1 cellular context compared by ENCODE assay signal in the genomic region with DNA sequence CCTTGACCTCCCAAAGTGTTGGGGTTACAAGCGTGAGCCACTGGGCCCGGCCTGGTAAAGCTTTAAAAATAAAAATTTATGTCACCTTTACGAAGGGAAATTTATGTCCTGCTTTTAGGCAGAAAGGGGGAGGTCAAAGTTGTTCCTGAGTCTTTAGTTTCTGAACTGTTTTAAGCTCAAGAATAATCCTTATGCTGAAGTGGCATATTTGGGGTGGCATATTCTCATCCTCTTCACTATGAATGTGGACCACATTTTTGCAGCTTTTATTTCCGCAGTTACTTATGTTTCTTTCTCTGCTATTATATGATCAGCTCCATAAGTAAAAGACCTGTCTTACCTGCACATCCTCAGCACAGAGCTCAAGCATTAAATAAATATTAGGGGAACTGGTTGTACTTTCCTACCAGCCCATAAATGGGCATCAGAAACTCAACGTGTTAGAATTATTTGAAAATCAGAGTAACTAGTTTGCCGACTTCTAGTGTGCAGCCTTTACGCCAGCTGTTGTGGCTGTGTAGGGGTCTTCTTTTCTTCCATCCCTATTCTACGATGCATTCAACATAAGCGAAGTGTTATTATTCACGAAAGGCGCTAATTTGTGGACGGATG.
TF ChIP-seq lines count a peak whose summit lies in the region.

No MANE protein-coding gene starts in this region.

TF ChIP-seq in HepG2, 621 proteins besides CTCF, POLR2A, EP300 and RAD21 (continued from another document):
- TF ChIP-seq, protein P1, sequence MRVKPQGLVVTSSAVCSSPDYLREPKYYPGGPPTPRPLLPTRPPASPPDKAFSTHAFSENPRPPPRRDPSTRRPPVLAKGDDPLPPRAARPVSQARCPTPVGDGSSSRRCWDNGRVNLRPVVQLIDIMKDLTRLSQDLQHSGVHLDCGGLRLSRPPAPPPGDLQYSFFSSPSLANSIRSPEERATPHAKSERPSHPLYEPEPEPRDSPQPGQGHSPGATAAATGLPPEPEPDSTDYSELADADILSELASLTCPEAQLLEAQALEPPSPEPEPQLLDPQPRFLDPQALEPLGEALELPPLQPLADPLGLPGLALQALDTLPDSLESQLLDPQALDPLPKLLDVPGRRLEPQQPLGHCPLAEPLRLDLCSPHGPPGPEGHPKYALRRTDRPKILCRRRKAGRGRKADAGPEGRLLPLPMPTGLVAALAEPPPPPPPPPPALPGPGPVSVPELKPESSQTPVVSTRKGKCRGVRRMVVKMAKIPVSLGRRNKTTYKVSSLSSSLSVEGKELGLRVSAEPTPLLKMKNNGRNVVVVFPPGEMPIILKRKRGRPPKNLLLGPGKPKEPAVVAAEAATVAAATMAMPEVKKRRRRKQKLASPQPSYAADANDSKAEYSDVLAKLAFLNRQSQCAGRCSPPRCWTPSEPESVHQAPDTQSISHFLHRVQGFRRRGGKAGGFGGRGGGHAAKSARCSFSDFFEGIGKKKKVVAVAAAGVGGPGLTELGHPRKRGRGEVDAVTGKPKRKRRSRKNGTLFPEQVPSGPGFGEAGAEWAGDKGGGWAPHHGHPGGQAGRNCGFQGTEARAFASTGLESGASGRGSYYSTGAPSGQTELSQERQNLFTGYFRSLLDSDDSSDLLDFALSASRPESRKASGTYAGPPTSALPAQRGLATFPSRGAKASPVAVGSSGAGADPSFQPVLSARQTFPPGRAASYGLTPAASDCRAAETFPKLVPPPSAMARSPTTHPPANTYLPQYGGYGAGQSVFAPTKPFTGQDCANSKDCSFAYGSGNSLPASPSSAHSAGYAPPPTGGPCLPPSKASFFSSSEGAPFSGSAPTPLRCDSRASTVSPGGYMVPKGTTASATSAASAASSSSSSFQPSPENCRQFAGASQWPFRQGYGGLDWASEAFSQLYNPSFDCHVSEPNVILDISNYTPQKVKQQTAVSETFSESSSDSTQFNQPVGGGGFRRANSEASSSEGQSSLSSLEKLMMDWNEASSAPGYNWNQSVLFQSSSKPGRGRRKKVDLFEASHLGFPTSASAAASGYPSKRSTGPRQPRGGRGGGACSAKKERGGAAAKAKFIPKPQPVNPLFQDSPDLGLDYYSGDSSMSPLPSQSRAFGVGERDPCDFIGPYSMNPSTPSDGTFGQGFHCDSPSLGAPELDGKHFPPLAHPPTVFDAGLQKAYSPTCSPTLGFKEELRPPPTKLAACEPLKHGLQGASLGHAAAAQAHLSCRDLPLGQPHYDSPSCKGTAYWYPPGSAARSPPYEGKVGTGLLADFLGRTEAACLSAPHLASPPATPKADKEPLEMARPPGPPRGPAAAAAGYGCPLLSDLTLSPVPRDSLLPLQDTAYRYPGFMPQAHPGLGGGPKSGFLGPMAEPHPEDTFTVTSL (CRISPR knock-in tag; IDR thresholded peaks at IDR 0.05; ENCODE audit: borderline replicate concordance), result no peak
- TF ChIP-seq ZNF776 (CRISPR knock-in tag; IDR thresholded peaks at IDR 0.05), result no peak
